8 cellular contexts compared by ENCODE assay signal in genomic region chr19:2271516-2272103, GRCh38. TPM values are rescaled to one million over a fixed set of nuclear protein-coding genes. Genes with fewer than 3 reads are reported as not detected.
A peak's percentile ranks its signal among the peaks of the same experiment; 100 is the strongest.
DNase-seq lines count a peak whose midpoint lies in the region; ATAC-seq, FAIRE-seq and TF ChIP-seq lines count a peak whose summit lies in the region.

No MANE protein-coding gene starts in this region.

- peak overlapping the region; percentile 60 for H3K27ac ChIP-seq in CD8-positive, alpha-beta T cell (ENCODE audit: low read depth, low read length)
- peak overlapping the region; percentile 89; the same call in 1 of the 2 replicates for H3K27ac ChIP-seq in GM12878 (ENCODE audit: control insufficient read depth, insufficient read depth)
- peak overlapping the region; percentile 96 to 99 (median 97) for H3K27ac ChIP-seq in right lobe of liver

- no peak for TF ChIP-seq RAD21 in GM12878 (IDR thresholded peaks at IDR 0.05; ENCODE audit: insufficient read depth, low read depth, low read length)

- WGBS in GM12878 (ENCODE audit: insufficient coverage, insufficient replicate concordance, low lambda C conversion rate, missing lambda C conversion rate) = 1% methylated on average over 27 of the region's 27 CpGs
- 20% methylated on average over 18 of the region's 27 CpGs for WGBS in right lobe of liver (ENCODE audit: insufficient coverage, low coverage, low lambda C conversion rate, missing lambda C conversion rate)

- DNase-seq in CD8-positive, alpha-beta T cell = no peak
- DNase-seq in MG63 (peak; percentile 63), GM12878 (ENCODE audit: low read depth, low spot score) (no peak), right lobe of liver (peak in 2 of 3 donors; percentile 54 to 64), type B pancreatic cell (ENCODE audit: extremely low spot score, unreplicated experiment) (no peak), NCI-H345 (lab: John Stamatoyannopoulos, UW) (no peak)

- peaks cover 13% of the 10 kb centered on the region for H3K36me3 ChIP-seq in CD8-positive, alpha-beta T cell (ENCODE audit: insufficient read depth, low read length)
- peaks cover 36% of the 10 kb centered on the region for H3K36me3 ChIP-seq in MG63
- H3K36me3 ChIP-seq in GM12878 (ENCODE audit: control insufficient read depth in 2 of 2, insufficient read depth in 2 of 2, low read length in 1 of 2) = peaks cover 4 to 19% of the 10 kb centered on the region in 2 experiments
- H3K36me3 ChIP-seq in right lobe of liver = peaks cover 0 to 18% (median 5%) of the 10 kb centered on the region in 4 donors

- SMC1A ChIA-PET in GM12878 (lab: Charles Lee; ENCODE audit: uncharacterized antibody, unreplicated experiment) = interaction anchor here (0.6 to 5.1 kb wide), 7 partner anchors 10 to 116 kb away, joined by 3 to 30 read pairs (median 4); no protein-coding TSS in a partner anchor

- in situ Hi-C loops in GM12878 (cut with MboI) = loop anchor here (5.0 to 10.0 kb wide), 3 partner anchors 34 to 343 kb away; partner anchors contain the start of genes PLEKHJ1 and SF3A2

- no peak for ATAC-seq in CD8-positive, alpha-beta T cell
- ATAC-seq in GM12878 = no peak
- ATAC-seq in right lobe of liver = no peak
- ATAC-seq in HG02970 (IDR thresholded peaks at IDR 0.05; ENCODE audit: low FRiP score, unreplicated experiment) = no peak
- no peak for ATAC-seq in GM18868 (IDR thresholded peaks at IDR 0.05; ENCODE audit: unreplicated experiment)

- no peak overlapping the region for H2AFZ ChIP-seq in GM12878 (ENCODE audit: control insufficient read depth, low read depth, low read length)

- CTCF ChIA-PET in CD8-positive, alpha-beta T cell (lab: Charles Lee) = interaction anchor here (0.8 to 6.9 kb wide), 8 partner anchors 12 to 113 kb away, joined by 3 to 86 read pairs (median 8); partner anchors contain the start of genes JSRP1 and PLEKHJ1
- CTCF ChIA-PET in GM12878 (lab: Yijun Ruan, JAX) = interaction anchor here (0.9 to 6.4 kb wide), 10 partner anchors 10 to 375 kb away, joined by 3 to 46 read pairs (median 5); no protein-coding TSS in a partner anchor

- peaks cover 35% of the 10 kb centered on the region for H3K4me1 Mint-ChIP-seq in CD8-positive, alpha-beta T cell (ENCODE audit: low read depth)
- peaks cover 20% of the 10 kb centered on the region for H3K4me1 Mint-ChIP-seq in type B pancreatic cell (ENCODE audit: unreplicated experiment)

- H3K79me2 ChIP-seq in GM12878 (ENCODE audit: control insufficient read depth, insufficient read depth, low read length) = peaks cover 58% of the 10 kb centered on the region

- no peaks in the 10 kb centered on the region for H3K27me3 Mint-ChIP-seq in CD8-positive, alpha-beta T cell (ENCODE audit: low read depth)
- no peaks in the 10 kb centered on the region for H3K27me3 Mint-ChIP-seq in type B pancreatic cell

- peaks cover 13% of the 10 kb centered on the region for H4K20me1 ChIP-seq in GM12878 (ENCODE audit: control insufficient read depth, insufficient read depth)

- no peaks in the 10 kb centered on the region for H3K9me3 ChIP-seq in CD8-positive, alpha-beta T cell (ENCODE audit: low read length)
- H3K9me3 ChIP-seq in MG63 (no peaks in the 10 kb centered on the region), GM12878 (replicated peaks; ENCODE audit: control insufficient read depth, insufficient read depth, low read length) (no peaks in the 10 kb centered on the region), right lobe of liver (no peaks in the 10 kb centered on the region)

- TF ChIP-seq POLR2A in GM12878 (IDR thresholded peaks at IDR 0.05; ENCODE audit: low read depth, low read length) (peak; percentile 80), right lobe of liver (IDR thresholded peaks at IDR 0.05) (no peak)

- H3K27ac Mint-ChIP-seq in CD8-positive, alpha-beta T cell = peak overlapping the region; percentile 91
- peak overlapping the region; percentile 93 for H3K27ac Mint-ChIP-seq in type B pancreatic cell

- TF ChIP-seq CTCF in CD8-positive, alpha-beta T cell (IDR thresholded peaks at IDR 0.05) = no peak
- TF ChIP-seq CTCF in GM12878 (IDR thresholded peaks at IDR 0.05 in 2 of 3, conservative IDR thresholded peaks at IDR 0.05 in 1 of 3; ENCODE audit: control insufficient read depth in 2 of 3, extremely low read depth in 1 of 3, insufficient read depth in 1 of 3, low read depth in 3 of 3, low read length in 3 of 3) (no peak), right lobe of liver (IDR thresholded peaks at IDR 0.05) (no peak), type B pancreatic cell (conservative IDR thresholded peaks at IDR 0.05) (no peak)

- TSS peak; percentile 51 for BruUV-seq in GM12878 (replicated peaks; lab: Mats Ljungman, UMichigan)

- intact Hi-C loops in CD8-positive, alpha-beta T cell (cut with DNase I, micrococcal nuclease) = loop anchor here (2.0 kb wide), 1 partner anchor 115 kb away; no protein-coding TSS in a partner anchor
- intact Hi-C loops in GM12878 (cut with micrococcal nuclease; ENCODE audit: unreplicated experiment) (loop anchor here (5.0 to 10.0 kb wide), 2 partner anchors 351 to 513 kb away; partner anchors contain the start of genes SGTA and THOP1), right lobe of liver (cut with DNase I) (loop anchor here (5.0 kb wide), 2 partner anchors 34 to 109 kb away; partner anchors contain the start of genes PLEKHJ1 (in 2 of the 2), SF3A2 (in 2 of the 2) and DOT1L (in 1 of the 2))

- no peaks in the 10 kb centered on the region for H3K9me3 Mint-ChIP-seq in CD8-positive, alpha-beta T cell
- H3K9me3 Mint-ChIP-seq in type B pancreatic cell = no peaks in the 10 kb centered on the region

- RAD21 ChIA-PET in GM12878 (lab: Charles Lee; ENCODE audit: unreplicated experiment) = interaction anchor here (0.8 to 4.5 kb wide), 8 partner anchors 12 to 116 kb away, joined by 3 to 44 read pairs (median 4); no protein-coding TSS in a partner anchor

- peak overlapping the region; percentile 91 for H3K4me3 Mint-ChIP-seq in CD8-positive, alpha-beta T cell
- peak overlapping the region; percentile 91 for H3K4me3 Mint-ChIP-seq in type B pancreatic cell

- FAIRE-seq in GM12878 (lab: Jason Lieb, UNC) = no peak

- peak overlapping the region; percentile 97 for H3K9ac ChIP-seq in GM12878 (ENCODE audit: control insufficient read depth, insufficient read depth, low read length)

- POLR2A ChIA-PET in CD8-positive, alpha-beta T cell (lab: Charles Lee) = interaction anchor here (0.6 to 5.3 kb wide), 8 partner anchors 13 to 337 kb away, joined by 3 to 46 read pairs (median 4); partner anchors contain the start of genes AMH, GADD45B and SF3A2
- POLR2A ChIA-PET in GM12878 (lab: Charles Lee) = interaction anchor here (0.7 to 3.5 kb wide), 7 partner anchors 10 to 103 kb away, joined by 3 to 36 read pairs (median 5); no protein-coding TSS in a partner anchor

- H3K36me3 Mint-ChIP-seq in CD8-positive, alpha-beta T cell = peaks cover 26% of the 10 kb centered on the region
- H3K36me3 Mint-ChIP-seq in type B pancreatic cell = peaks cover 15% of the 10 kb centered on the region

- no peak for TF ChIP-seq EP300 in GM12878 (IDR thresholded peaks at IDR 0.05; ENCODE audit: borderline replicate concordance in 1 of 2, control insufficient read depth in 1 of 2, low read depth in 2 of 2, low read length in 2 of 2)

- H3K4me2 ChIP-seq in GM12878 (ENCODE audit: control insufficient read depth, insufficient read depth) = peak overlapping the region; percentile 92

- H3K4me3 ChIP-seq in CD8-positive, alpha-beta T cell (ENCODE audit: low read depth, low read length) = peak overlapping the region; percentile 98
- peak overlapping the region; percentile 77 for H3K4me3 ChIP-seq in MG63
- peak overlapping the region; percentile 95 for H3K4me3 ChIP-seq in GM12878
- peak overlapping the region; percentile 96 to 100 (median 98) for H3K4me3 ChIP-seq in right lobe of liver

- H3K27me3 ChIP-seq in CD8-positive, alpha-beta T cell (ENCODE audit: insufficient read depth, low read length) = no peaks in the 10 kb centered on the region
- H3K27me3 ChIP-seq in MG63 (no peaks in the 10 kb centered on the region), GM12878 (replicated peaks in 1 of 2; ENCODE audit: control insufficient read depth in 2 of 2, insufficient read depth in 2 of 2, low read length in 1 of 2) (no peaks in the 10 kb centered on the region), right lobe of liver (no peaks in the 10 kb centered on the region)

- H3K4me1 ChIP-seq in CD8-positive, alpha-beta T cell (ENCODE audit: insufficient read depth, low read length) = peaks cover 40% of the 10 kb centered on the region
- H3K4me1 ChIP-seq in GM12878 (ENCODE audit: control insufficient read depth, insufficient read depth, low read length) = peaks cover 15% of the 10 kb centered on the region
- peaks cover 0 to 49% (median 8%) of the 10 kb centered on the region in 4 donors for H3K4me1 ChIP-seq in right lobe of liver

RNA-seq across cellular contexts. Expression of gene PEAK3, which starts 10.4 kb away (rescaled TPM):
- not detected for total RNA-seq in CD8-positive, alpha-beta T cell
- total RNA-seq in MG63 (2014; rRNA removed; shearing (Covaris generic); ENCODE audit: low replicate concordance) = not detected in 2 replicates
- not detected in 2 replicates for total RNA-seq in GM12878 (2013; cell fraction: nucleolus; rRNA removed)
- not detected in 2 replicates for total RNA-seq in GM12878 (2014; rRNA removed)
- total RNA-seq in GM12878 (2014; rRNA removed; fragmentation: Illumina TruSeq; extraction: Trizol) = not detected in 2 replicates
- total RNA-seq in GM12878 (2021) = 0.10 and 0.13 TPM in 2 replicates
- polyA plus RNA-seq in GM12878 (2011; ENCODE audit: low read depth) = 0.09 TPM
- polyA plus RNA-seq in GM12878 (2011; rRNA removed) = 0.03 TPM in 1 of 2 replicates, not detected in the other
- not detected in 2 replicates for polyA plus RNA-seq in GM12878 (2011; cell fraction: cytosol; rRNA removed)
- polyA plus RNA-seq in GM12878 (2011; cell fraction: nucleus; rRNA removed) = 0.06 and 0.19 TPM in 2 replicates
- polyA plus RNA-seq in GM12878 (2012) = 0.25 and 1.1 TPM in 2 replicates
- polyA plus RNA-seq in GM12878 (2014; fragmentation: Illumina TruSeq; extraction: Trizol) = not detected in 2 replicates
- not detected for polyA plus RNA-seq in GM12878 (2014; fragmentation: Nextera tagmentation; extraction: Ambion mirVana)
- not detected in 2 replicates for polyA plus RNA-seq in GM12878 (2014; rRNA removed)
- polyA plus RNA-seq in GM12878 (2016; fragmentation: Nextera tagmentation; extraction: Ambion mirVana) = under 1 TPM in 1 of 2 experiments, not detected in 1; 0.05 TPM
- polyA minus RNA-seq in GM12878 (2011; rRNA and poly(A)+ RNA removed) = 0.05 TPM in 1 of 2 replicates, not detected in the other
- polyA minus RNA-seq in GM12878 (2011; cell fraction: cytosol; rRNA and poly(A)+ RNA removed) = 0.52 TPM in 1 of 2 replicates, not detected in the other
- 0.12 and 0.19 TPM in 2 replicates for polyA minus RNA-seq in GM12878 (2011; cell fraction: nucleus; rRNA and poly(A)+ RNA removed)
- total RNA-seq in right lobe of liver = under 1 TPM; 0.07 to 0.49 (median 0.36) TPM
- total RNA-seq in type B pancreatic cell (ENCODE audit: low replicate concordance) = 0.10 TPM in 1 of 2 replicates, not detected in the other

RNA-seq across cellular contexts. Expression of gene JSRP1, which starts 15.4 kb away (rescaled TPM):
- total RNA-seq in CD8-positive, alpha-beta T cell = under 1 TPM in 1 of 2 experiments, not detected in 1; 0.92 TPM
- not detected in 2 replicates for total RNA-seq in MG63 (2014; rRNA removed; shearing (Covaris generic); ENCODE audit: low replicate concordance)
- not detected in 2 replicates for total RNA-seq in GM12878 (2013; cell fraction: nucleolus; rRNA removed)
- total RNA-seq in GM12878 (2014; rRNA removed) (not detected in 2 replicates), GM12878 (2014; rRNA removed; fragmentation: Illumina TruSeq; extraction: Trizol) (not detected in 2 replicates), GM12878 (2021) (0.41 and 0.43 TPM in 2 replicates), right lobe of liver (under 1 TPM in 3 of 6 experiments, not detected in 3; 0.28 to 0.81 (median 0.42) TPM), type B pancreatic cell (ENCODE audit: low replicate concordance) (0.72 TPM in 1 of 2 replicates, not detected in the other)
- polyA plus RNA-seq in GM12878 (2011; ENCODE audit: low read depth) = not detected
- polyA plus RNA-seq in GM12878 (2011; rRNA removed) (not detected in 2 replicates), GM12878 (2014; fragmentation: Illumina TruSeq; extraction: Trizol) (not detected in 2 replicates), GM12878 (2014; fragmentation: Nextera tagmentation; extraction: Ambion mirVana) (not detected), GM12878 (2014; rRNA removed) (0.14 TPM in 1 of 2 replicates, not detected in the other), GM12878 (2016; fragmentation: Nextera tagmentation; extraction: Ambion mirVana) (under 1 TPM; 0.49 to 0.91 TPM)
- polyA plus RNA-seq in GM12878 (2011; cell fraction: cytosol; rRNA removed) = 0.10 TPM in 1 of 2 replicates, not detected in the other
- polyA plus RNA-seq in GM12878 (2011; cell fraction: nucleus; rRNA removed) = 0.13 TPM in 1 of 2 replicates, not detected in the other
- 0.90 and 2.8 TPM in 2 replicates for polyA plus RNA-seq in GM12878 (2012)
- 0.72 TPM in 1 of 2 replicates, not detected in the other for polyA minus RNA-seq in GM12878 (2011; rRNA and poly(A)+ RNA removed)
- polyA minus RNA-seq in GM12878 (2011; cell fraction: cytosol; rRNA and poly(A)+ RNA removed) = not detected in 2 replicates
- not detected in 2 replicates for polyA minus RNA-seq in GM12878 (2011; cell fraction: nucleus; rRNA and poly(A)+ RNA removed)

RNA-seq across cellular contexts. Expression of gene AMH, which starts 22.5 kb away (rescaled TPM):
- total RNA-seq in CD8-positive, alpha-beta T cell = 1 to 10 TPM; 2.2 to 4.4 TPM
- 0.49 and 4.1 TPM in 2 replicates for total RNA-seq in MG63 (2014; rRNA removed; shearing (Covaris generic); ENCODE audit: low replicate concordance)
- total RNA-seq in GM12878 (2013; cell fraction: nucleolus; rRNA removed) = 3.2 and 4.9 TPM in 2 replicates
- total RNA-seq in GM12878 (2014; rRNA removed) = 1.4 and 1.7 TPM in 2 replicates
- 0.18 TPM in 1 of 2 replicates, not detected in the other for total RNA-seq in GM12878 (2014; rRNA removed; fragmentation: Illumina TruSeq; extraction: Trizol)
- total RNA-seq in GM12878 (2021) = 2.1 and 3.5 TPM in 2 replicates
- not detected for polyA plus RNA-seq in GM12878 (2011; ENCODE audit: low read depth)
- polyA plus RNA-seq in GM12878 (2011; rRNA removed) = 0.20 and 0.22 TPM in 2 replicates
- 0.30 and 0.89 TPM in 2 replicates for polyA plus RNA-seq in GM12878 (2011; cell fraction: cytosol; rRNA removed)
- polyA plus RNA-seq in GM12878 (2011; cell fraction: nucleus; rRNA removed) = 15.5 and 28.6 TPM in 2 replicates
- polyA plus RNA-seq in GM12878 (2012) = 0.27 and 0.92 TPM in 2 replicates
- polyA plus RNA-seq in GM12878 (2014; fragmentation: Illumina TruSeq; extraction: Trizol) = not detected in 2 replicates
- polyA plus RNA-seq in GM12878 (2014; fragmentation: Nextera tagmentation; extraction: Ambion mirVana) = not detected
- polyA plus RNA-seq in GM12878 (2014; rRNA removed) = 2.6 TPM in 2 replicates
- under 1 TPM in 1 of 2 experiments, not detected in 1; 0.17 TPM for polyA plus RNA-seq in GM12878 (2016; fragmentation: Nextera tagmentation; extraction: Ambion mirVana)
- 0.31 TPM in 1 of 2 replicates, not detected in the other for polyA minus RNA-seq in GM12878 (2011; rRNA and poly(A)+ RNA removed)
- polyA minus RNA-seq in GM12878 (2011; cell fraction: cytosol; rRNA and poly(A)+ RNA removed) = 1.2 TPM in 1 of 2 replicates, not detected in the other
- 1.6 and 5.0 TPM in 2 replicates for polyA minus RNA-seq in GM12878 (2011; cell fraction: nucleus; rRNA and poly(A)+ RNA removed)
- total RNA-seq in right lobe of liver = 1 to 10 TPM in 1 of 6 experiments, under 1 TPM in 5; 0.24 to 1.2 (median 0.59) TPM
- total RNA-seq in type B pancreatic cell (ENCODE audit: low replicate concordance) = 13.8 and 49.5 TPM in 2 replicates

RNA-seq across cellular contexts. Expression of gene SF3A2, which starts 35.0 kb away (rescaled TPM):
- total RNA-seq in CD8-positive, alpha-beta T cell = 100 to 1,000 TPM; 164 to 167 TPM
- 5.5 and 23.7 TPM in 2 replicates for total RNA-seq in MG63 (2014; rRNA removed; shearing (Covaris generic); ENCODE audit: low replicate concordance)
- total RNA-seq in GM12878 (2013; cell fraction: nucleolus; rRNA removed) = 88.3 and 88.5 TPM in 2 replicates
- total RNA-seq in GM12878 (2014; rRNA removed) (41.5 and 49.3 TPM in 2 replicates), GM12878 (2014; rRNA removed; fragmentation: Illumina TruSeq; extraction: Trizol) (12.3 and 15.6 TPM in 2 replicates), GM12878 (2021) (132 and 143 TPM in 2 replicates), right lobe of liver (10 to 100 TPM; 14.0 to 22.1 (median 19.1) TPM), type B pancreatic cell (ENCODE audit: low replicate concordance) (95.5 and 129 TPM in 2 replicates)
- polyA plus RNA-seq in GM12878 (2011; ENCODE audit: low read depth) = 49.8 TPM
- polyA plus RNA-seq in GM12878 (2011; rRNA removed) (3.3 and 5.4 TPM in 2 replicates), GM12878 (2014; fragmentation: Illumina TruSeq; extraction: Trizol) (2.4 and 26.9 TPM in 2 replicates), GM12878 (2014; fragmentation: Nextera tagmentation; extraction: Ambion mirVana) (under 1 TPM; 0.33 to 0.55 TPM), GM12878 (2014; rRNA removed) (36.2 and 61.3 TPM in 2 replicates), GM12878 (2016; fragmentation: Nextera tagmentation; extraction: Ambion mirVana) (10 to 100 TPM; 34.4 to 39.7 TPM)
- 11.1 and 14.5 TPM in 2 replicates for polyA plus RNA-seq in GM12878 (2011; cell fraction: cytosol; rRNA removed)
- 89.6 and 126 TPM in 2 replicates for polyA plus RNA-seq in GM12878 (2011; cell fraction: nucleus; rRNA removed)
- 86.1 and 131 TPM in 2 replicates for polyA plus RNA-seq in GM12878 (2012)
- polyA minus RNA-seq in GM12878 (2011; rRNA and poly(A)+ RNA removed) = 10.2 and 25.5 TPM in 2 replicates
- 30.7 and 38.0 TPM in 2 replicates for polyA minus RNA-seq in GM12878 (2011; cell fraction: cytosol; rRNA and poly(A)+ RNA removed)
- 69.4 and 102 TPM in 2 replicates for polyA minus RNA-seq in GM12878 (2011; cell fraction: nucleus; rRNA and poly(A)+ RNA removed)

RNA-seq across cellular contexts. Expression of gene PLEKHJ1, which starts 35.5 kb away (rescaled TPM):
- total RNA-seq in CD8-positive, alpha-beta T cell = 10 to 100 TPM; 25.9 to 26.1 TPM
- total RNA-seq in MG63 (2014; rRNA removed; shearing (Covaris generic); ENCODE audit: low replicate concordance) = 23.1 and 25.6 TPM in 2 replicates
- 30.4 and 31.3 TPM in 2 replicates for total RNA-seq in GM12878 (2013; cell fraction: nucleolus; rRNA removed)
- total RNA-seq in GM12878 (2014; rRNA removed) (131 and 133 TPM in 2 replicates), GM12878 (2014; rRNA removed; fragmentation: Illumina TruSeq; extraction: Trizol) (42.8 and 49.7 TPM in 2 replicates), GM12878 (2021) (92.9 and 98.0 TPM in 2 replicates), right lobe of liver (10 to 100 TPM; 24.4 to 49.3 (median 28.6) TPM), type B pancreatic cell (ENCODE audit: low replicate concordance) (107 and 131 TPM in 2 replicates)
- polyA plus RNA-seq in GM12878 (2011; ENCODE audit: low read depth) = 24.5 TPM
- polyA plus RNA-seq in GM12878 (2011; rRNA removed) (27.7 and 52.0 TPM in 2 replicates), GM12878 (2014; fragmentation: Illumina TruSeq; extraction: Trizol) (13.8 and 32.4 TPM in 2 replicates), GM12878 (2014; fragmentation: Nextera tagmentation; extraction: Ambion mirVana) (1 to 10 TPM; 1.3 to 6.9 TPM), GM12878 (2014; rRNA removed) (133 and 158 TPM in 2 replicates), GM12878 (2016; fragmentation: Nextera tagmentation; extraction: Ambion mirVana) (100 to 1,000 TPM; 119 to 125 TPM)
- polyA plus RNA-seq in GM12878 (2011; cell fraction: cytosol; rRNA removed) = 90.9 and 142 TPM in 2 replicates
- polyA plus RNA-seq in GM12878 (2011; cell fraction: nucleus; rRNA removed) = 85.3 and 98.1 TPM in 2 replicates
- polyA plus RNA-seq in GM12878 (2012) = 53.2 and 83.0 TPM in 2 replicates
- polyA minus RNA-seq in GM12878 (2011; rRNA and poly(A)+ RNA removed) = 9.7 and 26.1 TPM in 2 replicates
- 12.0 and 16.9 TPM in 2 replicates for polyA minus RNA-seq in GM12878 (2011; cell fraction: cytosol; rRNA and poly(A)+ RNA removed)
- polyA minus RNA-seq in GM12878 (2011; cell fraction: nucleus; rRNA and poly(A)+ RNA removed) = 14.1 and 27.3 TPM in 2 replicates

Comparison
In these comparisons a context has a peak if more than half of its experiments do, and no peak if none do; other contexts are left out.
1. DNase-seq: peak in MG63 (single experiment) and right lobe of liver (2 of 3); none in CD8-positive, alpha-beta T cell (0 of 7), GM12878 (single experiment), type B pancreatic cell (single experiment) and NCI-H345 (single experiment).
2. Peak in every context shown above with its lines, with median percentiles within 50 percentile points of each other: H3K27ac ChIP-seq and H3K4me3 ChIP-seq.